1 cellular context compared by ENCODE assay signal in genomic region chr10:77139145-77139692, GRCh38.
TF ChIP-seq lines count a peak whose summit lies in the region.

No MANE protein-coding gene starts in this region.

TF ChIP-seq in IMR-90, 13 proteins besides CTCF, POLR2A, EP300 and RAD21 (continued from another document):
- TF ChIP-seq ELK1 (IDR thresholded peaks at IDR 0.05; ENCODE audit: borderline replicate concordance, low read depth, low read length), result no peak
- TF ChIP-seq RFX5 (IDR thresholded peaks at IDR 0.05; ENCODE audit: low read depth, low read length), result no peak
- no peak for TF ChIP-seq FOS (IDR thresholded peaks at IDR 0.05; ENCODE audit: low read depth, low read length)
- TF ChIP-seq BHLHE40 (IDR thresholded peaks at IDR 0.05; ENCODE audit: low read depth, low read length), result no peak
